In genomic region chr12:106227641-106228319, GRCh38 we compare ENCODE assay signal across 8 cellular contexts. TPM values are rescaled to one million over a fixed set of nuclear protein-coding genes. Genes with fewer than 3 reads are reported as not detected.
DNase-seq lines count a peak whose midpoint lies in the region; ATAC-seq and TF ChIP-seq lines count a peak whose summit lies in the region.

No MANE protein-coding gene starts in this region.

- no peak for ATAC-seq in GM21423 (IDR thresholded peaks at IDR 0.05; ENCODE audit: unreplicated experiment)

- peaks cover 15% of the 10 kb centered on the region for H3K4me1 ChIP-seq in effector memory CD4-positive, alpha-beta T cell (ENCODE audit: control insufficient read depth, insufficient read depth, low read length, poor library complexity, severe bottlenecking)
- peaks cover 0 to 24% (median 16%) of the 10 kb centered on the region in 6 donors for H3K4me1 ChIP-seq in spleen

- no peak for TF ChIP-seq CTCF in spleen (IDR thresholded peaks at IDR 0.05 in 8 of 11, conservative IDR thresholded peaks at IDR 0.05 in 3 of 11)

- no peak overlapping the region for H3K4me3 ChIP-seq in effector memory CD4-positive, alpha-beta T cell (ENCODE audit: insufficient read depth, low read depth, low read length, poor library complexity, severe bottlenecking)
- peak overlapping the region in 1 of 8 donors; percentile 47 for H3K4me3 ChIP-seq in spleen

- peak; percentile 77 for DNase-seq in HPDE6-E6E7 (ENCODE audit: extremely low spot score)
- DNase-seq in activated CD4-positive, CD25-positive, alpha-beta regulatory T cell treated with anti-CD3 and anti-CD28 coated beads, Interleukin-2, amount 50 U/mL, for 72 hours = peak; percentile 37
- DNase-seq in effector memory CD4-positive, alpha-beta T cell = peak; percentile 38 to 45 (median 41)
- DNase-seq in spleen = peak; percentile 89
- DNase-seq in NCI-H2107 treated with DMSO at 0.1 percent for 48 hours (lab: John Stamatoyannopoulos, UW; ENCODE audit: unreplicated experiment) = no peak
- DNase-seq in iPS-NIHi11 (ENCODE audit: low spot score) = no peak
- no peak for DNase-seq in NCI-H187 (lab: John Stamatoyannopoulos, UW)

- H3K9me3 ChIP-seq in effector memory CD4-positive, alpha-beta T cell (ENCODE audit: control insufficient read depth, low read length) = no peaks in the 10 kb centered on the region
- no peaks in the 10 kb centered on the region for H3K9me3 ChIP-seq in spleen

- TF ChIP-seq POLR2A in spleen (IDR thresholded peaks at IDR 0.05) = no peak

- WGBS in spleen, 5 donors = 46 to 57% (median 49%) methylated on average over 8 of the region's 8 CpGs

- H3K27me3 ChIP-seq in effector memory CD4-positive, alpha-beta T cell (replicated peaks; ENCODE audit: control insufficient read depth, insufficient read depth, low read length, poor library complexity, severe bottlenecking) = no peaks in the 10 kb centered on the region
- peaks cover 0 to 15% (median 0%) of the 10 kb centered on the region in 7 donors for H3K27me3 ChIP-seq in spleen (replicated peaks in 1 of 7)

- H3K27ac ChIP-seq in effector memory CD4-positive, alpha-beta T cell (ENCODE audit: insufficient read depth, low read length, poor library complexity, severe bottlenecking) = peak overlapping the region; percentile 73
- H3K27ac ChIP-seq in spleen = peak overlapping the region in 7 of 8 donors; percentile 63 to 91 (median 83)

- H3K36me3 ChIP-seq in effector memory CD4-positive, alpha-beta T cell (ENCODE audit: control insufficient read depth, insufficient read depth, low read length) = no peaks in the 10 kb centered on the region
- no peaks in the 10 kb centered on the region for H3K36me3 ChIP-seq in spleen

- intact Hi-C loops in spleen (cut with DNase I; ENCODE audit: low total_unique reads) = loop anchor here (2.0 kb wide), 1 partner anchor 55 kb away; no protein-coding TSS in a partner anchor

RNA-seq across cellular contexts. Expression of gene CKAP4, which starts 20.0 kb away (rescaled TPM):
- total RNA-seq in spleen = 10 to 100 TPM; 21.6 to 63.0 (median 39.7) TPM
- polyA plus RNA-seq in spleen = 1 to 10 TPM; 4.5 to 8.9 (median 5.3) TPM

Comparison
In these comparisons a context has a peak if more than half of its experiments do, and no peak if none do; other contexts are left out.
1. DNase-seq: peak in HPDE6-E6E7 (single experiment), activated CD4-positive, CD25-positive, alpha-beta regulatory T cell treated with anti-CD3 and anti-CD28 coated beads, Interleukin-2, amount 50 U/mL, for 72 hours (single experiment), effector memory CD4-positive, alpha-beta T cell (3 of 3) and spleen (single experiment); none in NCI-H2107 treated with DMSO at 0.1 percent for 48 hours (single experiment), iPS-NIHi11 (single experiment) and NCI-H187 (0 of 2).